11 cellular contexts compared by ENCODE assay signal in genomic region chr6:106167105-106167814, GRCh38.
DNase-seq lines count a peak whose midpoint lies in the region; ATAC-seq and TF ChIP-seq lines count a peak whose summit lies in the region.
"Had no signal": no experiment of that assay in that cellular context is flagged by ENCODE, and none has a peak within 500 bp of the region (broad histone marks: within the 10 kb centered on the region; RNA-seq: fewer than 3 reads in every experiment).

No MANE protein-coding gene starts in this region.

- H4K8ac ChIP-seq in mesendoderm (ENCODE audit: low read depth, low read length) = no peak overlapping the region

- H2BK120ac ChIP-seq in mesendoderm (ENCODE audit: low read depth, low read length) = no peak overlapping the region

- no peak for TF ChIP-seq CTCF in GM12864 (IDR thresholded peaks at IDR 0.05; ENCODE audit: low read depth, low read length, missing control alignments)
- no peak for TF ChIP-seq CTCF in OCI-LY7 (conservative IDR thresholded peaks at IDR 0.05; ENCODE audit: low read length)
- TF ChIP-seq CTCF in tibial artery (IDR thresholded peaks at IDR 0.05) = no peak
- no peak for TF ChIP-seq CTCF in spleen (IDR thresholded peaks at IDR 0.05 in 8 of 11, conservative IDR thresholded peaks at IDR 0.05 in 3 of 11)

- H3K23ac ChIP-seq in mesendoderm (ENCODE audit: low read length) = no peak overlapping the region

- no peaks in the 10 kb centered on the region for H3K79me2 ChIP-seq in OCI-LY7 (ENCODE audit: insufficient read depth, low read depth, low read length)
- H3K79me2 ChIP-seq in mesendoderm (ENCODE audit: control insufficient read depth, insufficient read depth, low read length) = no peaks in the 10 kb centered on the region

- H3K27ac ChIP-seq in OCI-LY7 (ENCODE audit: low read depth, low read length, poor library complexity, severe bottlenecking) (peak overlapping the region; percentile 50), tibial artery (no peak overlapping the region), spleen (peak overlapping the region in 4 of 8 donors; percentile 24 to 53 (median 38)), mesendoderm (ENCODE audit: low read depth, low read length) (no peak overlapping the region)
- H3K27ac ChIP-seq: right atrium auricular region had no signal

- H3K27me3 ChIP-seq in tibial artery = no peaks in the 10 kb centered on the region
- no peaks in the 10 kb centered on the region for H3K27me3 ChIP-seq in spleen (replicated peaks in 1 of 7)
- H3K27me3 ChIP-seq in mesendoderm (ENCODE audit: insufficient read depth, low read length, poor library complexity) = no peaks in the 10 kb centered on the region
- H3K27me3 ChIP-seq: right atrium auricular region had no signal

- H2BK5ac ChIP-seq in mesendoderm (ENCODE audit: low read length) = no peak overlapping the region

- no peak overlapping the region for H3K56ac ChIP-seq in mesendoderm (ENCODE audit: low read length)

- no peak overlapping the region for H3K4me3 ChIP-seq in GM12864 (ENCODE audit: low read depth, low read length)
- H3K4me3 ChIP-seq in OCI-LY7 (ENCODE audit: low read depth, low read length, poor library complexity, severe bottlenecking) = peak overlapping the region; percentile 3
- H3K4me3 ChIP-seq in tibial artery = no peak overlapping the region
- H3K4me3 ChIP-seq in spleen = no peak overlapping the region
- no peak overlapping the region for H3K4me3 ChIP-seq in mesendoderm (ENCODE audit: low read length)
- H3K4me3 ChIP-seq: right atrium auricular region had no signal

- peak overlapping the region; percentile 85 for H2AFZ ChIP-seq in OCI-LY7 (ENCODE audit: low read length)

- no peak for TF ChIP-seq POLR2A in spleen (IDR thresholded peaks at IDR 0.05)

- no peak overlapping the region for H2AK5ac ChIP-seq in mesendoderm (ENCODE audit: low read length)

- no peak overlapping the region for H2BK15ac ChIP-seq in mesendoderm (replicated peaks; ENCODE audit: low read depth)

- H3K4ac ChIP-seq in mesendoderm (ENCODE audit: low read depth, low read length) = no peak overlapping the region

- WGBS in spleen, 5 donors = 62 to 83% (median 75%) methylated on average over 6 of the region's 6 CpGs
- WGBS in mesendoderm (ENCODE audit: extremely low coverage, insufficient coverage, low lambda C conversion rate) = no CpG with 5 or more reads among the region's 6 CpGs

- H4K20me1 ChIP-seq in OCI-LY7 (ENCODE audit: insufficient read depth, low read length) = no peaks in the 10 kb centered on the region

- no peaks in the 10 kb centered on the region for H3K9me2 ChIP-seq in OCI-LY7 (ENCODE audit: insufficient read depth, low read length)

- no peaks in the 10 kb centered on the region for H3K9me3 ChIP-seq in OCI-LY7 (ENCODE audit: low read length)
- no peaks in the 10 kb centered on the region for H3K9me3 ChIP-seq in tibial artery
- H3K9me3 ChIP-seq in spleen = no peaks in the 10 kb centered on the region
- H3K9me3 ChIP-seq: right atrium auricular region had no signal

- H3K36me3 ChIP-seq in OCI-LY7 (ENCODE audit: insufficient read depth, low read length) = no peaks in the 10 kb centered on the region
- H3K36me3 ChIP-seq in tibial artery = no peaks in the 10 kb centered on the region
- no peaks in the 10 kb centered on the region for H3K36me3 ChIP-seq in spleen
- H3K36me3 ChIP-seq in mesendoderm (ENCODE audit: control insufficient read depth, insufficient read depth, low read length) = no peaks in the 10 kb centered on the region
- H3K36me3 ChIP-seq: right atrium auricular region had no signal

- H3K4me2 ChIP-seq in OCI-LY7 (ENCODE audit: low read length) (peak overlapping the region; percentile 55), mesendoderm (ENCODE audit: low read length) (no peak overlapping the region)

- no peak overlapping the region for H3K9ac ChIP-seq in mesendoderm (ENCODE audit: low read length)

- no peak overlapping the region for H4K5ac ChIP-seq in mesendoderm (ENCODE audit: low read length)

- no TSS peak for BruUV-seq in OCI-LY7 (replicated peaks; lab: Mats Ljungman, UMichigan)

- intact Hi-C loops in OCI-LY7 (cut with micrococcal nuclease; ENCODE audit: unreplicated experiment) (loop anchor here (1.0 to 10.0 kb wide), 4 partner anchors 56 to 948 kb away; partner anchors contain the start of gene BEND3), tibial artery (cut with DNase I; ENCODE audit: low total_unique reads) (no loop called here), spleen (cut with DNase I; ENCODE audit: low total_unique reads) (loop anchor here (10.0 kb wide), 1 partner anchor 52 kb away; no protein-coding TSS in a partner anchor)

- CTCF ChIA-PET in OCI-LY7 (lab: Charles Lee; ENCODE audit: unreplicated experiment) = interaction anchor here (0.7 kb wide), 1 partner anchor 74 kb away, joined by 3 read pairs; no protein-coding TSS in a partner anchor

- DNase-seq in GM12864 (ENCODE audit: low read depth) (peak; percentile 95), OCI-LY7 (ENCODE audit: low spot score) (peak; percentile 11), tibial artery (no peak), Kasumi-1 (lab: John Stamatoyannopoulos, UW) (no peak), spleen (no peak), mesendoderm (no peak)
- DNase-seq: CD4-positive, alpha-beta T cell; NCI-H446 treated with DMSO at 0.1 percent for 48 hours had no signal

- ATAC-seq in GM19372 (IDR thresholded peaks at IDR 0.05; ENCODE audit: low read depth, unreplicated experiment) (peak; percentile 46), HG02970 (IDR thresholded peaks at IDR 0.05; ENCODE audit: low FRiP score, unreplicated experiment) (peak; percentile 38)

- H3K79me1 ChIP-seq in mesendoderm (ENCODE audit: low read length) = no peaks in the 10 kb centered on the region

- H3K18ac ChIP-seq in mesendoderm (ENCODE audit: low read length) = no peak overlapping the region

- H3K4me1 ChIP-seq in OCI-LY7 (ENCODE audit: insufficient read depth, low read length, poor library complexity, severe bottlenecking) (peaks cover 58% of the 10 kb centered on the region), tibial artery (no peaks in the 10 kb centered on the region), spleen (peaks cover 15 to 31% (median 28%) of the 10 kb centered on the region in 6 donors), mesendoderm (ENCODE audit: control insufficient read depth, low read depth, low read length) (peaks cover 7% of the 10 kb centered on the region)
- H3K4me1 ChIP-seq: right atrium auricular region had no signal

- POLR2A ChIA-PET in OCI-LY7 (lab: Charles Lee) = interaction anchor here (0.6 to 3.0 kb wide), 9 partner anchors 9 to 1526 kb away, joined by 3 to 18 read pairs (median 3); no protein-coding TSS in a partner anchor

Comparison
In these comparisons a context has a peak if more than half of its experiments do, and no peak if none do; other contexts are left out.
1. DNase-seq: peak in GM12864 (single experiment) and OCI-LY7 (single experiment); none in tibial artery (0 of 2), Kasumi-1 (0 of 2), spleen (single experiment) and mesendoderm (single experiment).